8 cellular contexts compared by ENCODE assay signal in genomic region chr2:170324640-170325046, GRCh38.
A peak's percentile ranks its signal among the peaks of the same experiment; 100 is the strongest.
DNase-seq lines count a peak whose midpoint lies in the region; ATAC-seq lines count a peak whose summit lies in the region.

No MANE protein-coding gene starts in this region.

- H3K27ac ChIP-seq in HUES6 (ENCODE audit: low read depth, low read length): peak overlapping the region; percentile 28; the same call in 1 of the 2 replicates

- H3K9me3 ChIP-seq in HUES6 (ENCODE audit: control insufficient read depth, insufficient read depth, low read depth, low read length): peaks cover 8% of the 10 kb centered on the region

- peak; percentile 42 for DNase-seq in DMS79 (lab: John Stamatoyannopoulos, UW)
- peak; percentile 37 for DNase-seq in NOMO-1 treated with DMSO at 0.1 percent for 48 hours (lab: John Stamatoyannopoulos, UW; ENCODE audit: unreplicated experiment)
- peak; percentile 32 for DNase-seq in amniotic epithelial cell (ENCODE audit: low read depth)
- peak; percentile 58 for DNase-seq in iris pigment epithelial cell (ENCODE audit: low read depth)
- peak in 2 of 3 donors; percentile 3 to 21 for DNase-seq in stimulated activated CD4-positive, alpha-beta T cell treated with anti-CD3 and anti-CD28 coated beads, TNF-alpha, amount 100 ng/mL, for 48 hours (ENCODE audit: low read depth in 3 of 3)

- ATAC-seq in HG02970 (IDR thresholded peaks at IDR 0.05; ENCODE audit: low FRiP score, unreplicated experiment) (no peak), GM21515 (IDR thresholded peaks at IDR 0.05; ENCODE audit: unreplicated experiment) (no peak)

- no peaks in the 10 kb centered on the region for H3K36me3 ChIP-seq in HUES6 (ENCODE audit: control insufficient read depth, insufficient read depth, low read length)

- H3K9ac ChIP-seq in HUES6 (ENCODE audit: low read length): no peak overlapping the region

- no peak overlapping the region for H3K4me3 ChIP-seq in HUES6 (ENCODE audit: low read depth, low read length)

- no peaks in the 10 kb centered on the region for H3K27me3 ChIP-seq in HUES6 (ENCODE audit: control insufficient read depth, insufficient read depth, low read length)

- peaks cover 23% of the 10 kb centered on the region; the same call in 1 of the 2 replicates for H3K4me1 ChIP-seq in HUES6 (ENCODE audit: control insufficient read depth, insufficient read depth, low read length)
